In genomic region chr10:92789067-92789466, GRCh38 we compare ENCODE assay signal across 24 cellular contexts.
"Had no signal": no experiment of that assay in that cellular context is flagged by ENCODE, and none has a peak within 500 bp of the region (broad histone marks: within the 10 kb centered on the region; RNA-seq: fewer than 3 reads in every experiment).

No MANE protein-coding gene starts in this region.

- H3K27ac ChIP-seq: body of pancreas, cardiac muscle cell, epithelial cell of prostate, gastroesophageal sphincter, lower lobe of right lung, suprapubic skin, transverse colon, WERI-Rb-1 had no signal

- H3K4me3 ChIP-seq: body of pancreas, cardiac muscle cell, gastroesophageal sphincter, heart left ventricle, lower lobe of right lung, suprapubic skin, transverse colon had no signal

- H3K9me3 Mint-ChIP-seq: activated T-helper 1 cell treated with anti-CD3 and anti-CD28 coated beads, Interleukin-12 subunit alpha, Interleukin-12 subunit beta, Interleukin-2, Interleukin-4 antibody, amounts not matched to agents 30 ng/mL and 10 ng/mL and 1 ng/mL, durations not matched to agents 14 hours and 24 hours and 36 hours; naive thymus-derived CD8-positive, alpha-beta T cell; stimulated activated naive CD8-positive, alpha-beta T cell treated with anti-CD3 and anti-CD28 coated beads, Interleukin-15, amount 100 ng/mL, for 72 hours had no signal

- H3K27me3 ChIP-seq: body of pancreas, gastroesophageal sphincter, transverse colon had no signal

- H3K27ac Mint-ChIP-seq: activated CD8-positive, alpha-beta T cell treated with anti-CD3 and anti-CD28 coated beads, Interleukin-2, amount 10 ng/mL, durations not matched to agents 7 days and 5 days; activated T-helper 1 cell treated with anti-CD3 and anti-CD28 coated beads, Interleukin-12 subunit alpha, Interleukin-12 subunit beta, Interleukin-2, Interleukin-4 antibody, amounts not matched to agents 30 ng/mL and 10 ng/mL and 1 ng/mL, durations not matched to agents 14 hours and 24 hours and 36 hours; naive thymus-derived CD8-positive, alpha-beta T cell; progenitor cell of endocrine pancreas; stimulated activated naive CD8-positive, alpha-beta T cell treated with anti-CD3 and anti-CD28 coated beads, Interleukin-15, amount 100 ng/mL, for 72 hours had no signal

- H3K36me3 ChIP-seq: cardiac muscle cell, gastroesophageal sphincter, heart left ventricle, lower lobe of right lung, suprapubic skin, transverse colon, WERI-Rb-1 had no signal

- H3K4me1 Mint-ChIP-seq: stimulated activated naive CD8-positive, alpha-beta T cell treated with anti-CD3 and anti-CD28 coated beads, Interleukin-15, amount 100 ng/mL, for 72 hours had no signal

- H3K36me3 Mint-ChIP-seq: naive thymus-derived CD8-positive, alpha-beta T cell had no signal

- ATAC-seq: activated CD8-positive, alpha-beta T cell treated with anti-CD3 and anti-CD28 coated beads, Interleukin-2, amount 10 ng/mL, durations not matched to agents 7 days and 5 days; body of pancreas; gastroesophageal sphincter; heart left ventricle; left colon; lower lobe of right lung; naive thymus-derived CD8-positive, alpha-beta T cell; stimulated activated naive CD8-positive, alpha-beta T cell treated with anti-CD3 and anti-CD28 coated beads, Interleukin-15, amount 100 ng/mL, for 72 hours had no signal

- H3K9me3 ChIP-seq: body of pancreas, gastroesophageal sphincter, lower lobe of right lung, suprapubic skin, transverse colon had no signal

- DNase-seq: activated CD4-positive, alpha-beta T cell treated with anti-CD3 and anti-CD28 coated beads for 1 hour; activated CD4-positive, alpha-beta T cell treated with anti-CD3 and anti-CD28 coated beads, Interleukin-2, amount 50 U/mL, for 1 hour; activated CD8-positive, alpha-beta T cell treated with anti-CD3 and anti-CD28 coated beads, Interleukin-2, amount 10 ng/mL, durations not matched to agents 7 days and 5 days; activated gamma-delta T cell; activated naive CD4-positive, alpha-beta T cell treated with anti-CD3 and anti-CD28 coated beads, Interleukin-2, amount 50 U/mL, for 16 hours; anterior cingulate cortex; body of pancreas; cortex of kidney; heart left ventricle; islet precursor cell; lower lobe of right lung; retina; stimulated activated CD4-positive, alpha-beta T cell treated with anti-CD3 and anti-CD28 coated beads, Interleukin-4, amount 100 ng/mL, for 24 hours; stimulated activated naive CD8-positive, alpha-beta T cell treated with anti-CD3 and anti-CD28 coated beads, Interleukin-15, amount 100 ng/mL, for 72 hours; transverse colon; WERI-Rb-1 had no signal

- H3K4me1 ChIP-seq: body of pancreas, gastroesophageal sphincter, suprapubic skin, transverse colon had no signal

- H3K4me3 Mint-ChIP-seq: activated CD8-positive, alpha-beta T cell treated with anti-CD3 and anti-CD28 coated beads, Interleukin-2, amount 10 ng/mL, durations not matched to agents 7 days and 5 days; activated T-helper 1 cell treated with anti-CD3 and anti-CD28 coated beads, Interleukin-12 subunit alpha, Interleukin-12 subunit beta, Interleukin-2, Interleukin-4 antibody, amounts not matched to agents 30 ng/mL and 10 ng/mL and 1 ng/mL, durations not matched to agents 14 hours and 24 hours and 36 hours; naive thymus-derived CD8-positive, alpha-beta T cell; stimulated activated naive CD8-positive, alpha-beta T cell treated with anti-CD3 and anti-CD28 coated beads, Interleukin-15, amount 100 ng/mL, for 72 hours had no signal
